In genomic region chr3:59938857-59939256, GRCh38 we compare ENCODE assay signal across 19 cellular contexts.
A peak's percentile ranks its signal among the peaks of the same experiment; 100 is the strongest.
DNase-seq lines count a peak whose midpoint lies in the region; ATAC-seq and TF ChIP-seq lines count a peak whose summit lies in the region.
"Had no signal": no experiment of that assay in that cellular context is flagged by ENCODE, and none has a peak within 500 bp of the region (broad histone marks: within the 10 kb centered on the region; RNA-seq: fewer than 3 reads in every experiment).

No MANE protein-coding gene starts in this region.

- POLR2A ChIA-PET in CD4-positive, alpha-beta T cell (lab: Charles Lee) = interaction anchor here (0.6 kb wide), 1 partner anchor 72 kb away, joined by 3 read pairs; no protein-coding TSS in a partner anchor
- POLR2A ChIA-PET in T-cell (lab: Charles Lee) = no interaction called here

- CTCF ChIA-PET in CD4-positive, alpha-beta T cell (lab: Charles Lee) = no interaction called here
- CTCF ChIA-PET in T-cell (lab: Charles Lee) = no interaction called here

- TF ChIP-seq CTCF in CD4-positive, alpha-beta T cell (IDR thresholded peaks at IDR 0.05) = no peak
- TF ChIP-seq CTCF in nephron progenitor cell (IDR thresholded peaks at IDR 0.05) = no peak

- DNase-seq in activated naive CD4-positive, alpha-beta T cell treated with Interleukin-2 at 50 U/mL for 16 hours = no peak
- peak in 1 of 10 experiments; percentile 2 for DNase-seq in CD4-positive, alpha-beta T cell
- DNase-seq in T-cell (peak in 5 of 34 experiments; percentile 2 to 16 (median 5)), nephron progenitor cell (peak; percentile 18), mesenteric fat pad (ENCODE audit: low spot score) (no peak), islet precursor cell (no peak)
- DNase-seq: ACHN; BE2C; C1 segment of cervical spinal cord; Calu3; CD4-positive, alpha-beta memory T cell; DMS79 treated with DMSO at 0.1 percent for 48 hours; GF-D8; GOT3; H7; HFFc6 had no signal

- peaks cover 99% of the 10 kb centered on the region for H3K4me1 Mint-ChIP-seq in activated naive CD4-positive, alpha-beta T cell treated with anti-CD3 and anti-CD28 coated beads, Interleukin-2, amount 50 U/mL, for 24 hours
- H3K4me1 Mint-ChIP-seq in CD4-positive, alpha-beta T cell (ENCODE audit: low read depth) = peaks cover 95% of the 10 kb centered on the region
- peaks cover 48 to 81% (median 70%) of the 10 kb centered on the region in 3 donors for H3K4me1 Mint-ChIP-seq in T-cell
- peaks cover 32% of the 10 kb centered on the region for H3K4me1 Mint-ChIP-seq in nephron progenitor cell

- peaks cover 25% of the 10 kb centered on the region for H3K36me3 Mint-ChIP-seq in activated naive CD4-positive, alpha-beta T cell treated with anti-CD3 and anti-CD28 coated beads, Interleukin-2, amount 50 U/mL, for 24 hours
- H3K36me3 Mint-ChIP-seq in CD4-positive, alpha-beta T cell (ENCODE audit: low read depth) = peaks cover 36% of the 10 kb centered on the region
- peaks cover 31% of the 10 kb centered on the region for H3K36me3 Mint-ChIP-seq in T-cell
- no peaks in the 10 kb centered on the region for H3K36me3 Mint-ChIP-seq in nephron progenitor cell (ENCODE audit: low read depth)

- intact Hi-C loops in CD4-positive, alpha-beta T cell (cut with DNase I, micrococcal nuclease) = loop anchor here in 1 of 2 experiments (5.0 kb wide), 1 partner anchor 143 kb away; no protein-coding TSS in a partner anchor

- no peak overlapping the region for H3K27ac ChIP-seq in CD4-positive, alpha-beta T cell (ENCODE audit: low read depth, low read length)
- H3K27ac ChIP-seq: HL-60 had no signal

- H3K4me3 Mint-ChIP-seq in activated naive CD4-positive, alpha-beta T cell treated with anti-CD3 and anti-CD28 coated beads, Interleukin-2, amount 50 U/mL, for 24 hours = peak overlapping the region; percentile 42
- no peak overlapping the region for H3K4me3 Mint-ChIP-seq in CD4-positive, alpha-beta T cell
- no peak overlapping the region for H3K4me3 Mint-ChIP-seq in T-cell
- no peak overlapping the region for H3K4me3 Mint-ChIP-seq in nephron progenitor cell
- H3K4me3 Mint-ChIP-seq: HFFc6 had no signal

- peaks cover 11% of the 10 kb centered on the region for H3K9me3 Mint-ChIP-seq in activated naive CD4-positive, alpha-beta T cell treated with anti-CD3 and anti-CD28 coated beads, Interleukin-2, amount 50 U/mL, for 24 hours
- H3K9me3 Mint-ChIP-seq in CD4-positive, alpha-beta T cell = peaks cover 9% of the 10 kb centered on the region
- peaks cover 0 to 6% (median 3%) of the 10 kb centered on the region in 3 donors for H3K9me3 Mint-ChIP-seq in T-cell
- no peaks in the 10 kb centered on the region for H3K9me3 Mint-ChIP-seq in nephron progenitor cell
- H3K9me3 Mint-ChIP-seq: CD4-positive, alpha-beta memory T cell had no signal

- no peaks in the 10 kb centered on the region for H3K27me3 ChIP-seq in CD4-positive, alpha-beta T cell (ENCODE audit: control insufficient read depth, insufficient read depth, low read length)
- H3K27me3 ChIP-seq: BE2C had no signal

- H3K27me3 Mint-ChIP-seq in activated naive CD4-positive, alpha-beta T cell treated with anti-CD3 and anti-CD28 coated beads, Interleukin-2, amount 50 U/mL, for 24 hours = no peaks in the 10 kb centered on the region
- H3K27me3 Mint-ChIP-seq in CD4-positive, alpha-beta T cell = no peaks in the 10 kb centered on the region
- H3K27me3 Mint-ChIP-seq in T-cell (no peaks in the 10 kb centered on the region), nephron progenitor cell (ENCODE audit: low read depth, poor library complexity) (peaks cover 5% of the 10 kb centered on the region)
- H3K27me3 Mint-ChIP-seq: CD4-positive, alpha-beta memory T cell had no signal

- peak; percentile 72 for ATAC-seq in CD4-positive, alpha-beta T cell (ENCODE audit: poor library complexity)
- ATAC-seq in T-cell (replicated peaks in 1 of 4) = peak in 3 of 4 experiments; percentile 29 to 62 (median 36)
- ATAC-seq: HCT116 had no signal

- H3K9me3 ChIP-seq in CD4-positive, alpha-beta T cell (ENCODE audit: control insufficient read depth, low read length) = no peaks in the 10 kb centered on the region
- H3K9me3 ChIP-seq: BE2C had no signal

- peak overlapping the region; percentile 89 for H3K27ac Mint-ChIP-seq in activated naive CD4-positive, alpha-beta T cell treated with anti-CD3 and anti-CD28 coated beads, Interleukin-2, amount 50 U/mL, for 24 hours
- H3K27ac Mint-ChIP-seq in CD4-positive, alpha-beta T cell = peak overlapping the region; percentile 89
- peak overlapping the region; percentile 39 to 75 for H3K27ac Mint-ChIP-seq in T-cell
- peak overlapping the region; percentile 52 for H3K27ac Mint-ChIP-seq in nephron progenitor cell
- H3K27ac Mint-ChIP-seq: HFFc6 had no signal
